ENCODE assay signal across 8 cellular contexts in genomic region chr20:22686097-22686496, GRCh38.
DNase-seq lines count a peak whose midpoint lies in the region; ATAC-seq and TF ChIP-seq lines count a peak whose summit lies in the region.

No MANE protein-coding gene starts in this region.

- H3K4me1 Mint-ChIP-seq in activated CD4-positive, alpha-beta T cell treated with anti-CD3 and anti-CD28 coated beads for 36 hours = peaks cover 3% of the 10 kb centered on the region

- H3K36me3 Mint-ChIP-seq in activated CD4-positive, alpha-beta T cell treated with anti-CD3 and anti-CD28 coated beads for 36 hours (ENCODE audit: low read depth) = no peaks in the 10 kb centered on the region

- no peak overlapping the region for H3K4me3 ChIP-seq in colonic mucosa

- H3K9me3 ChIP-seq in colonic mucosa = no peaks in the 10 kb centered on the region

- no peaks in the 10 kb centered on the region for H3K9me3 Mint-ChIP-seq in activated CD4-positive, alpha-beta T cell treated with anti-CD3 and anti-CD28 coated beads for 36 hours (ENCODE audit: low read depth)

- POLR2A ChIA-PET in activated CD4-positive, alpha-beta T cell treated with anti-CD3 and anti-CD28 coated beads for 36 hours (lab: Charles Lee) = no interaction called here

- H3K36me3 ChIP-seq in colonic mucosa = no peaks in the 10 kb centered on the region

- CTCF ChIA-PET in activated CD4-positive, alpha-beta T cell treated with anti-CD3 and anti-CD28 coated beads for 36 hours (lab: Charles Lee) = interaction anchor here (3.0 kb wide), 1 partner anchor 347 kb away, joined by 19 read pairs; no protein-coding TSS in a partner anchor

- H3K27me3 ChIP-seq in colonic mucosa = no peaks in the 10 kb centered on the region

- intact Hi-C loops in activated CD4-positive, alpha-beta T cell treated with anti-CD3 and anti-CD28 coated beads for 36 hours (cut with DNase I, micrococcal nuclease) = no loop called here
- intact Hi-C loops in colonic mucosa (cut with DNase I) = no loop called here

- peaks cover 10% of the 10 kb centered on the region for H3K27me3 Mint-ChIP-seq in activated CD4-positive, alpha-beta T cell treated with anti-CD3 and anti-CD28 coated beads for 36 hours

- DNase-seq in activated CD4-positive, alpha-beta T cell treated with anti-CD3 and anti-CD28 coated beads for 36 hours = peak; percentile 39
- DNase-seq in activated CD4-positive, alpha-beta T cell treated with anti-CD3 and anti-CD28 coated beads, Interleukin-2, amount 50 U/mL, for 1 hour = no peak
- DNase-seq in NCI-H446 (lab: John Stamatoyannopoulos, UW) (peak; percentile 27 to 73), colonic mucosa (peak; percentile 69), midbrain (lab: John Stamatoyannopoulos, UW) (peak; percentile 31)

- H3K9ac ChIP-seq in colonic mucosa (ENCODE audit: low read depth in 2 of 2, low read length in 2 of 2) = no peak overlapping the region

- H3K27ac Mint-ChIP-seq in activated CD4-positive, alpha-beta T cell treated with anti-CD3 and anti-CD28 coated beads for 36 hours = no peak overlapping the region

- peak; percentile 49 for ATAC-seq in activated CD4-positive, alpha-beta T cell treated with anti-CD3 and anti-CD28 coated beads for 36 hours
- ATAC-seq in HG03159 (IDR thresholded peaks at IDR 0.05; ENCODE audit: unreplicated experiment) = no peak
- ATAC-seq in GM21786 (IDR thresholded peaks at IDR 0.05; ENCODE audit: unreplicated experiment) = no peak
- no peak for ATAC-seq in GM21619 (IDR thresholded peaks at IDR 0.05; ENCODE audit: unreplicated experiment)

- TF ChIP-seq CTCF in colonic mucosa (IDR thresholded peaks at IDR 0.05) = no peak

- no peak overlapping the region for H3K4me3 Mint-ChIP-seq in activated CD4-positive, alpha-beta T cell treated with anti-CD3 and anti-CD28 coated beads for 36 hours

- no peak overlapping the region for H3K27ac ChIP-seq in colonic mucosa

- H3K4me1 ChIP-seq in colonic mucosa = no peaks in the 10 kb centered on the region
